Comparison of ENCODE assay signal across 8 cellular contexts in the genomic region with DNA sequence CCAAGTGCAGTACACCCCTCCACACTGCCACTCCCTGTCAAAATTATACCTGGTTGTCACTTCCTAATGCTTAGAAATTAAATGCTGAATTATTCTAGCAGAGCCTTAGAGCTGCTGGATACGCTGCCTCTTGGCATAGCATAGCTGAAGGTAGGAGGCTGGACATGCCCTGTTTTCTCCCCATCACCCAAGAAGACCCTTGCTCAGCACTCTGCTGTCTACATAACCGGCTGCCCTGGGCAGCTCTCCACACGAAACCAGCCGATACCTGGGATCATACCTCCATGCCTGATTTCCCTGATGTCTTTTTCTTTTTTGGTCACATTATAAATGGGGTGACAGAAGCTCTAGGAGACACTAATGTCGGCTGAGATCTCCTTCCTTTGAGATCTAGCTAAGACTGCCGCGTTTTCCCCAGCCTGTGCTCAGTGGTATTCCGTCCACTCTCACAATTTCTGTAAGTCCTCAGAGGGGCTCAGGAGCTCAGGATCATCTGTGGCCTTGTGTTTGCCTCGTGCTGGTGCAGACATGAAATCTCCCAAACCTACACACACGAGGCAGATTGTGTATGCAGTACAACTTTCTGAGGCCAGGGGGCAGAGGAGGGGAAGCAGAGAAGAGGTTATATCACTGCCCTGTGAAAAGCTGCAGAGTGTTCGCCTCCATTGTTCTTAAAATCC. TPM values are rescaled to one million over a fixed set of nuclear protein-coding genes. Genes with fewer than 3 reads are reported as not detected.
A peak's percentile ranks its signal among the peaks of the same experiment; 100 is the strongest.
DNase-seq lines count a peak whose midpoint lies in the region; ATAC-seq, FAIRE-seq and TF ChIP-seq lines count a peak whose summit lies in the region.

No MANE protein-coding gene starts in this region.

- intact Hi-C loops in pancreas (cut with DNase I): loop anchor here (10.0 kb wide), 2 partner anchors 105 to 1635 kb away; no protein-coding TSS in a partner anchor

- FAIRE-seq in pancreas (lab: Jason Lieb, UNC): no peak

- H3K27me3 ChIP-seq in gastroesophageal sphincter: no peaks in the 10 kb centered on the region
- H3K27me3 ChIP-seq in pancreas: no peaks in the 10 kb centered on the region

- WGBS in gastroesophageal sphincter (ENCODE audit: low coverage in 1 of 2), 2 donors: 50 to 69% methylated on average over 8 to 11 of the region's 11 CpGs
- 47 to 49% methylated on average over 11 of the region's 11 CpGs for WGBS in pancreas, 2 donors

- TF ChIP-seq EP300 in gastroesophageal sphincter (IDR thresholded peaks at IDR 0.05): no peak

- peak; percentile 75 for TF ChIP-seq CTCF in GM12872 (IDR thresholded peaks at IDR 0.05; ENCODE audit: insufficient read depth, low read depth, low read length)
- TF ChIP-seq CTCF in gastroesophageal sphincter (IDR thresholded peaks at IDR 0.05): peak in 3 of 4 experiments; percentile 36 to 58 (median 57)
- peak in 2 of 4 donors; percentile 35 to 43 for TF ChIP-seq CTCF in pancreas (IDR thresholded peaks at IDR 0.05)

- H3K36me3 ChIP-seq in gastroesophageal sphincter (no peaks in the 10 kb centered on the region), pancreas (no peaks in the 10 kb centered on the region)

- peaks cover 0 to 4% (median 0%) of the 10 kb centered on the region in 3 donors for H3K4me1 ChIP-seq in gastroesophageal sphincter
- H3K4me1 ChIP-seq in pancreas: peaks cover 0 to 4% (median 0%) of the 10 kb centered on the region in 3 donors

- ATAC-seq in gastroesophageal sphincter (peak; percentile 35), pancreas (peak; percentile 65 to 86 (median 84)), GM19463 (IDR thresholded peaks at IDR 0.05; ENCODE audit: unreplicated experiment) (no peak), GM21786 (IDR thresholded peaks at IDR 0.05; ENCODE audit: unreplicated experiment) (no peak)

- TF ChIP-seq POLR2A in gastroesophageal sphincter (IDR thresholded peaks at IDR 0.05): no peak

- DNase-seq in M059J (ENCODE audit: low read depth) (peak; percentile 50), RPMI7951 (ENCODE audit: low read depth) (peak; percentile 67), pancreas (peak in 3 of 6 donors; percentile 25 to 66 (median 64))
- DNase-seq in activated gamma-delta T cell treated with anti-CD3 and anti-CD28 coated beads, Interleukin-2, amount 50 U/mL, for 16 hours (ENCODE audit: low read depth): peak; percentile 58

- no peak overlapping the region for H3K4me3 ChIP-seq in gastroesophageal sphincter
- no peak overlapping the region for H3K4me3 ChIP-seq in pancreas

- no peak overlapping the region for H3K27ac ChIP-seq in gastroesophageal sphincter
- H3K27ac ChIP-seq in pancreas: no peak overlapping the region

- H3K9me3 ChIP-seq in gastroesophageal sphincter: no peaks in the 10 kb centered on the region
- H3K9me3 ChIP-seq in pancreas: no peaks in the 10 kb centered on the region

RNA-seq across cellular contexts. Expression of a gene that starts 13.5 kb away (rescaled TPM):
- total RNA-seq in M059J (2014; rRNA removed; shearing (Covaris generic)): not detected in 2 replicates
- total RNA-seq in RPMI7951 (2014; rRNA removed; shearing (Covaris generic)): 2.0 and 2.1 TPM in 2 replicates
- total RNA-seq in gastroesophageal sphincter (1 to 10 TPM in 2 of 4 donors, under 1 TPM in 2; 0.46 to 2.2 (median 1.5) TPM), pancreas (1 to 10 TPM in 5 of 6 donors, under 1 TPM in 1; 0.42 to 1.7 (median 1.2) TPM)
- polyA plus RNA-seq in pancreas: 1 to 10 TPM; 2.5 to 2.6 TPM

RNA-seq across cellular contexts. Expression of a gene that starts 30.4 kb away (rescaled TPM):
- 1.1 TPM in 1 of 2 replicates, not detected in the other for total RNA-seq in M059J (2014; rRNA removed; shearing (Covaris generic))
- 3.3 and 4.9 TPM in 2 replicates for total RNA-seq in RPMI7951 (2014; rRNA removed; shearing (Covaris generic))
- total RNA-seq in gastroesophageal sphincter (1 to 10 TPM; 1.5 to 6.7 (median 2.5) TPM), pancreas (10 to 100 TPM in 1 of 6 donors, 1 to 10 TPM in 5; 4.1 to 10.5 (median 7.1) TPM)
- 10 to 100 TPM; 40.2 to 42.6 TPM for polyA plus RNA-seq in pancreas

RNA-seq across cellular contexts. Expression of a gene that starts 36.1 kb away (rescaled TPM):
- total RNA-seq in M059J (2014; rRNA removed; shearing (Covaris generic)): 39.4 and 52.6 TPM in 2 replicates
- total RNA-seq in RPMI7951 (2014; rRNA removed; shearing (Covaris generic)): 56.4 and 71.7 TPM in 2 replicates
- total RNA-seq in gastroesophageal sphincter (10 to 100 TPM; 62.3 to 95.6 (median 88.4) TPM), pancreas (10 to 100 TPM; 46.8 to 52.2 (median 49.1) TPM)
- polyA plus RNA-seq in pancreas: 10 to 100 TPM; 73.6 to 90.0 TPM

RNA-seq across cellular contexts. Expression of a gene that starts 54.0 kb away (rescaled TPM):
- 433 and 603 TPM in 2 replicates for total RNA-seq in M059J (2014; rRNA removed; shearing (Covaris generic))
- 800 and 979 TPM in 2 replicates for total RNA-seq in RPMI7951 (2014; rRNA removed; shearing (Covaris generic))
- total RNA-seq in gastroesophageal sphincter: 100 to 1,000 TPM; 319 to 462 (median 396) TPM
- total RNA-seq in pancreas: 100 to 1,000 TPM in 3 of 6 donors, 10 to 100 TPM in 3; 73.5 to 109 (median 96.2) TPM
- polyA plus RNA-seq in pancreas: 100 to 1,000 TPM; 210 to 214 TPM

Comparison
In these comparisons a context has a peak if more than half of its experiments do, and no peak if none do; other contexts are left out.
1. ATAC-seq: peak in gastroesophageal sphincter (single experiment) and pancreas (4 of 4); none in GM19463 (single experiment) and GM21786 (single experiment).